In genomic region chr16:75219838-75220237, GRCh38 we compare ENCODE assay signal across 13 cellular contexts. TPM values are rescaled to one million over a fixed set of nuclear protein-coding genes. Genes with fewer than 3 reads are reported as not detected.
A peak's percentile ranks its signal among the peaks of the same experiment; 100 is the strongest.
DNase-seq lines count a peak whose midpoint lies in the region; ATAC-seq and TF ChIP-seq lines count a peak whose summit lies in the region.
"Had no signal": no experiment of that assay in that cellular context is flagged by ENCODE, and none has a peak within 500 bp of the region (broad histone marks: within the 10 kb centered on the region; RNA-seq: fewer than 3 reads in every experiment).

No MANE protein-coding gene starts in this region.

- CTCF ChIA-PET in PC-9 (lab: Charles Lee), result no interaction called here

- H3K79me2 ChIP-seq in PC-9 (ENCODE audit: low read depth), result no peaks in the 10 kb centered on the region

- H3K4me3 ChIP-seq in GM12865 (ENCODE audit: low read depth, low read length) (no peak overlapping the region), PC-9 (no peak overlapping the region), vagina (no peak overlapping the region)

- H3K27me3 Mint-ChIP-seq in immature natural killer cell (ENCODE audit: low read depth in 3 of 3), result peaks cover 0 to 3% (median 3%) of the 10 kb centered on the region in 3 donors

- H3K9me2 ChIP-seq in PC-9 (ENCODE audit: insufficient read depth), result no peaks in the 10 kb centered on the region

- H3F3A ChIP-seq in PC-9 (ENCODE audit: insufficient read depth, low read depth), result peaks cover 4% of the 10 kb centered on the region; the same call in 1 of the 2 replicates

- H2AFZ ChIP-seq in PC-9, result peak overlapping the region; percentile 20; the same call in 1 of the 2 replicates

- H3K27ac ChIP-seq in PC-9 (no peak overlapping the region), vagina (no peak overlapping the region)
- H3K27ac ChIP-seq: HL-60 had no signal

- H3K27ac Mint-ChIP-seq in immature natural killer cell, result peak overlapping the region in 5 of 6 donors; percentile 77 to 88 (median 82)
- H3K27ac Mint-ChIP-seq: mesothelial cell of epicardium had no signal

- intact Hi-C loops in PC-9 (cut with micrococcal nuclease; ENCODE audit: unreplicated experiment), result loop anchor here (2.0 kb wide), 1 partner anchor 17 kb away; no protein-coding TSS in a partner anchor
- intact Hi-C loops in vagina (cut with DNase I), result no loop called here

- no peaks in the 10 kb centered on the region for H3K4me1 ChIP-seq in PC-9 (replicated peaks; ENCODE audit: insufficient read depth)
- H3K4me1 ChIP-seq in vagina, result peaks cover 5% of the 10 kb centered on the region

- H3K4me1 Mint-ChIP-seq in immature natural killer cell, result peaks cover 5 to 15% of the 10 kb centered on the region in 2 donors

- no TSS peak for BruUV-seq in PC-9 (replicated peaks; lab: Mats Ljungman, UMichigan)

- H3K36me3 ChIP-seq in PC-9 (ENCODE audit: low read depth), result no peaks in the 10 kb centered on the region
- no peaks in the 10 kb centered on the region for H3K36me3 ChIP-seq in vagina

- H3K9me3 ChIP-seq in PC-9 (ENCODE audit: insufficient read depth, low read depth) (no peaks in the 10 kb centered on the region), vagina (no peaks in the 10 kb centered on the region)

- DNase-seq in GM12865 (ENCODE audit: low read depth) (peak; percentile 29), PC-9 (no peak), immature natural killer cell (peak in 2 of 3 donors; percentile 32 to 34), vagina (ENCODE audit: extremely low spot score in 2 of 2) (no peak), NCI-H82 treated with DMSO at 0.1 percent for 48 hours (lab: John Stamatoyannopoulos, UW; ENCODE audit: unreplicated experiment) (no peak), germinal center (ENCODE audit: low spot score) (no peak), hepatic stellate cell (ENCODE audit: low spot score) (no peak)
- DNase-seq: DMS79, NCI-H146 had no signal

- no peak for TF ChIP-seq POLR2A in vagina (IDR thresholded peaks at IDR 0.05)

- POLR2A ChIA-PET in PC-9 (lab: Charles Lee; ENCODE audit: unreplicated experiment), result interaction anchor here (0.5 to 0.6 kb wide), 2 partner anchors 31 to 172 kb away, joined by 3 to 5 read pairs; no protein-coding TSS in a partner anchor

- H3K27me3 ChIP-seq in PC-9 (ENCODE audit: insufficient read depth, low read depth), result no peaks in the 10 kb centered on the region
- H3K27me3 ChIP-seq in vagina, result no peaks in the 10 kb centered on the region

- no peaks in the 10 kb centered on the region for H4K20me1 ChIP-seq in PC-9 (ENCODE audit: insufficient read depth)

- H3K4me3 Mint-ChIP-seq in immature natural killer cell, result peak overlapping the region; percentile 29 to 87 (median 74)
- H3K4me3 Mint-ChIP-seq: mesothelial cell of epicardium had no signal

- TF ChIP-seq CTCF in GM12865 (IDR thresholded peaks at IDR 0.05; ENCODE audit: insufficient read depth, low read depth, low read length, missing control alignments), result no peak
- no peak for TF ChIP-seq CTCF in PC-9 (conservative IDR thresholded peaks at IDR 0.05)
- TF ChIP-seq CTCF in vagina (IDR thresholded peaks at IDR 0.05), result no peak

- no peaks in the 10 kb centered on the region for H3K36me3 Mint-ChIP-seq in immature natural killer cell
- H3K36me3 Mint-ChIP-seq: mesothelial cell of epicardium had no signal

- ATAC-seq in GM19467 (IDR thresholded peaks at IDR 0.05; ENCODE audit: unreplicated experiment), result peak; percentile 71
- ATAC-seq: HCT116 had no signal

- peak overlapping the region; percentile 29; the same call in 1 of the 2 replicates for H3K4me2 ChIP-seq in PC-9

- H3K9me3 Mint-ChIP-seq in immature natural killer cell, result no peaks in the 10 kb centered on the region
- H3K9me3 Mint-ChIP-seq: mesothelial cell of epicardium had no signal

RNA-seq across cellular contexts. Expression of gene CTRB1, which starts 1.1 kb away (rescaled TPM):
- total RNA-seq in PC-9 (2021), result not detected in 2 replicates
- not detected for polyA plus RNA-seq in immature natural killer cell
- total RNA-seq in vagina, result not detected
- total RNA-seq: mesothelial cell of epicardium had no signal

RNA-seq across cellular contexts. Expression of gene CTRB2, which starts 12.9 kb away (rescaled TPM):
- total RNA-seq in PC-9 (2021) (not detected in 2 replicates), vagina (not detected)
- polyA plus RNA-seq in immature natural killer cell, result not detected
- total RNA-seq: mesothelial cell of epicardium had no signal

RNA-seq across cellular contexts. Expression of gene BCAR1, which starts 31.6 kb away (rescaled TPM):
- 53.9 and 62.5 TPM in 2 replicates for total RNA-seq in PC-9 (2021)
- polyA plus RNA-seq in immature natural killer cell, result not detected
- total RNA-seq in vagina, result 39.5 TPM

Comparison
In these comparisons a context has a peak if more than half of its experiments do, and no peak if none do; other contexts are left out.
1. DNase-seq: peak in GM12865 (single experiment) and immature natural killer cell (2 of 3); none in PC-9 (0 of 2), vagina (0 of 2), NCI-H82 treated with DMSO at 0.1 percent for 48 hours (single experiment), germinal center (single experiment) and hepatic stellate cell (single experiment).